In the genomic region with DNA sequence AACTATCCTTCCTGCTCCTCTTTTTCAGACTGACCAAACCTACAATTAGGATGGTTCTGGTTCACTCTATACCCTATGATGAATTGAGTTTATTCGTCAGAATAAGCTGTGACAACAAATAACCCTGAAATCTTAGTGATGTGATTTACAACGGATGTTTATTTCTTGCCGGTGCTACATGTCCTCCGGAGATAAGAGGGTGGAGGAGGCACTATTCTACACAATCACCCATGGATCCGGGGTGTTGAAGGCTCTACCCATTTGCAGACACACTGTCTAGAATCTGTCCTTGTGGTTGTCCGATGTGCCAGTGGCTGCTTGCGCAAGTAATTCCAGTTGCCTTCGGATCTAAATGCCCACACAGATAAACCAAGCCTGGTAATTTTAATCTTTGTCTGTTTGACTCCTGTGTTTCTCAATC, we compare ENCODE assay signal across 20 cellular contexts. TPM values are rescaled to one million over a fixed set of nuclear protein-coding genes. Genes with fewer than 3 reads are reported as not detected.
DNase-seq lines count a peak whose midpoint lies in the region; ATAC-seq and TF ChIP-seq lines count a peak whose summit lies in the region.
"Had no signal": no experiment of that assay in that cellular context is flagged by ENCODE, and none has a peak within 500 bp of the region (broad histone marks: within the 10 kb centered on the region; RNA-seq: fewer than 3 reads in every experiment).

No MANE protein-coding gene starts in this region.

- intact Hi-C loops in A673 (cut with micrococcal nuclease; ENCODE audit: unreplicated experiment), result no loop called here
- intact Hi-C loops in body of pancreas (cut with DNase I), result no loop called here

- peaks cover 12% of the 10 kb centered on the region for H3K4me1 ChIP-seq in cardiac muscle cell (ENCODE audit: low read depth)
- peaks cover 6 to 9% of the 10 kb centered on the region in 2 experiments for H3K4me1 ChIP-seq in trophoblast cell (ENCODE audit: control insufficient read depth in 1 of 2, insufficient read depth in 2 of 2, low read length in 2 of 2)
- H3K4me1 ChIP-seq in A673 (ENCODE audit: insufficient read depth, low read length, poor library complexity, severe bottlenecking), result peaks cover 14% of the 10 kb centered on the region
- H3K4me1 ChIP-seq in body of pancreas, result no peaks in the 10 kb centered on the region
- H3K4me1 ChIP-seq: ascending aorta, esophagus squamous epithelium, left lung had no signal

- no peak for ATAC-seq in HG03175 (IDR thresholded peaks at IDR 0.05; ENCODE audit: unreplicated experiment)
- no peak for ATAC-seq in body of pancreas
- ATAC-seq: effector memory CD8-positive, alpha-beta T cell; left lung had no signal

- no peak overlapping the region for H3K23ac ChIP-seq in trophoblast cell (ENCODE audit: low read length)

- no peak overlapping the region for H3K18ac ChIP-seq in trophoblast cell (ENCODE audit: low read length)

- H3K79me1 ChIP-seq in trophoblast cell (ENCODE audit: low read length), result peaks cover 5% of the 10 kb centered on the region

- no peak overlapping the region for H3K4ac ChIP-seq in trophoblast cell (ENCODE audit: low read depth, low read length)

- peak overlapping the region; percentile 58 for H2BK12ac ChIP-seq in trophoblast cell (ENCODE audit: low read length)

- no TSS peak for BruUV-seq in A673 (replicated peaks; lab: Mats Ljungman, UMichigan)

- no peak overlapping the region for H3K9ac ChIP-seq in trophoblast cell (ENCODE audit: low read length)

- no peaks in the 10 kb centered on the region for H3K27me3 ChIP-seq in cardiac muscle cell
- H3K27me3 ChIP-seq in trophoblast cell (ENCODE audit: insufficient read depth, low read length), result no peaks in the 10 kb centered on the region
- H3K27me3 ChIP-seq in A673 (replicated peaks; ENCODE audit: insufficient read depth, low read depth, low read length, poor library complexity), result no peaks in the 10 kb centered on the region
- no peaks in the 10 kb centered on the region for H3K27me3 ChIP-seq in body of pancreas
- H3K27me3 ChIP-seq: ascending aorta, esophagus squamous epithelium, left lung, ovary had no signal

- H4K91ac ChIP-seq in trophoblast cell (ENCODE audit: low read depth, low read length), result no peak overlapping the region

- H3K36me3 ChIP-seq in cardiac muscle cell, result no peaks in the 10 kb centered on the region
- H3K36me3 ChIP-seq in trophoblast cell (ENCODE audit: control insufficient read depth in 1 of 2, insufficient read depth in 2 of 2, low read length in 2 of 2), result no peaks in the 10 kb centered on the region
- H3K36me3 ChIP-seq in A673 (ENCODE audit: insufficient read depth, low read length, poor library complexity, severe bottlenecking), result no peaks in the 10 kb centered on the region
- no peaks in the 10 kb centered on the region for H3K36me3 ChIP-seq in body of pancreas (replicated peaks in 1 of 2; ENCODE audit: insufficient read depth in 1 of 2, low read depth in 2 of 2)
- H3K36me3 ChIP-seq: ascending aorta, esophagus squamous epithelium, left lung, ovary had no signal

- H2AFZ ChIP-seq in trophoblast cell (ENCODE audit: insufficient read depth, low read length, poor library complexity), result no peak overlapping the region

- H4K8ac ChIP-seq in trophoblast cell (ENCODE audit: low read depth, low read length), result no peak overlapping the region

- no CpG with 5 or more reads among the region's 8 CpGs for WGBS in trophoblast cell (ENCODE audit: extremely low coverage, insufficient coverage, insufficient read length)
- 62 to 66% methylated on average over 8 of the region's 8 CpGs for WGBS in body of pancreas, 2 donors

- no peaks in the 10 kb centered on the region for H3K9me3 ChIP-seq in cardiac muscle cell (ENCODE audit: low read depth)
- H3K9me3 ChIP-seq in trophoblast cell (ENCODE audit: insufficient read depth, low read depth, low read length), result no peaks in the 10 kb centered on the region
- H3K9me3 ChIP-seq in A673 (ENCODE audit: low read depth, low read length, poor library complexity, severe bottlenecking), result no peaks in the 10 kb centered on the region
- no peaks in the 10 kb centered on the region for H3K9me3 ChIP-seq in body of pancreas
- H3K9me3 ChIP-seq: ascending aorta, esophagus squamous epithelium, left lung, ovary had no signal

- peak overlapping the region; percentile 21 for H2AK5ac ChIP-seq in trophoblast cell (ENCODE audit: low read length)

- CTCF ChIA-PET in A673 (lab: Charles Lee), result no interaction called here

- no peak overlapping the region for H3K14ac ChIP-seq in trophoblast cell (ENCODE audit: low read length)

- peak; percentile 25 for DNase-seq in H4 (ENCODE audit: low spot score)
- DNase-seq in NOMO-1 treated with dmso at 0.1 percent for 144 hours (lab: John Stamatoyannopoulos, UW; ENCODE audit: unreplicated experiment), result peak; percentile 11
- peak in 1 of 2 donors; percentile 30 for DNase-seq in cardiac muscle cell (ENCODE audit: low read depth in 1 of 2, low spot score in 1 of 2)
- no peak for DNase-seq in trophoblast cell
- no peak for DNase-seq in activated CD8-positive, alpha-beta memory T cell treated with anti-CD3 and anti-CD28 coated beads for 24 hours
- DNase-seq in A673 (ENCODE audit: low spot score), result no peak
- no peak for DNase-seq in body of pancreas
- DNase-seq: activated CD4-positive, alpha-beta T cell treated with anti-CD3 and anti-CD28 coated beads, Interleukin-2, amount 50 U/mL, for 1 hour; DMS153; effector memory CD8-positive, alpha-beta T cell; esophagus squamous epithelium; KBM-7; NCI-H1105 treated with DMSO at 0.1 percent for 48 hours; NCI-H510A; ovary; SHP77 treated with DMSO at 0.1 percent for 48 hours; T-helper 1 cell had no signal

- H3K79me2 ChIP-seq in trophoblast cell (ENCODE audit: control insufficient read depth, insufficient read depth, low read length, poor library complexity), result peaks cover 2% of the 10 kb centered on the region

- no peak overlapping the region for H4K12ac ChIP-seq in trophoblast cell (ENCODE audit: low read depth, low read length)

- TF ChIP-seq CTCF in cardiac muscle cell (IDR thresholded peaks at IDR 0.05; ENCODE audit: low read depth, low read length) (no peak), A673 (conservative IDR thresholded peaks at IDR 0.05; ENCODE audit: low read depth, low read length) (no peak), body of pancreas (IDR thresholded peaks at IDR 0.05) (no peak)

- H3K27ac ChIP-seq in cardiac muscle cell (peak overlapping the region; percentile 35), trophoblast cell (ENCODE audit: low read depth, low read length) (no peak overlapping the region), A673 (ENCODE audit: low read depth, low read length, poor library complexity, severe bottlenecking) (no peak overlapping the region), body of pancreas (no peak overlapping the region)
- H3K27ac ChIP-seq: ascending aorta, esophagus squamous epithelium, ovary had no signal

- no peak for TF ChIP-seq POLR2A in body of pancreas (IDR thresholded peaks at IDR 0.05)

- peak overlapping the region; percentile 43 for H2BK120ac ChIP-seq in trophoblast cell (ENCODE audit: insufficient read depth, low read length, poor library complexity)

- H3K4me3 ChIP-seq in cardiac muscle cell (no peak overlapping the region), trophoblast cell (ENCODE audit: low read depth, low read length) (no peak overlapping the region), A673 (ENCODE audit: low read depth, low read length, poor library complexity, severe bottlenecking) (no peak overlapping the region), body of pancreas (no peak overlapping the region)
- H3K4me3 ChIP-seq: ascending aorta, esophagus squamous epithelium, left lung, ovary had no signal

- no peak overlapping the region for H2BK5ac ChIP-seq in trophoblast cell (ENCODE audit: low read depth, low read length, poor library complexity)

- H3K4me2 ChIP-seq in trophoblast cell (ENCODE audit: low read length), result no peak overlapping the region

- POLR2A ChIA-PET in A673 (lab: Charles Lee; ENCODE audit: low non-redundant PET), result no interaction called here

RNA-seq across cellular contexts. Expression of gene CDC14B, which starts 44.7 kb away (rescaled TPM):
- total RNA-seq in H4 (2014; rRNA removed; shearing (Covaris generic)), result 14.4 TPM in 2 replicates
- total RNA-seq in cardiac muscle cell, result 41.6 and 48.5 TPM in 2 replicates
- 49.4 and 55.4 TPM in 2 replicates for polyA plus RNA-seq in cardiac muscle cell
- 18.9 and 20.1 TPM in 2 replicates for polyA plus RNA-seq in trophoblast cell (2013)
- 3.8 and 5.2 TPM in 2 replicates for total RNA-seq in A673 (2021)
- total RNA-seq in body of pancreas, result 10 to 100 TPM; 10.9 to 16.1 TPM

Comparison
In these comparisons a context has a peak if more than half of its experiments do, and no peak if none do; other contexts are left out.
1. DNase-seq: peak in H4 (single experiment) and NOMO-1 treated with dmso at 0.1 percent for 144 hours (single experiment); none in trophoblast cell (0 of 2), activated CD8-positive, alpha-beta memory T cell treated with anti-CD3 and anti-CD28 coated beads for 24 hours (single experiment), A673 (single experiment) and body of pancreas (0 of 4).